Comparison of ENCODE assay signal across 1 cellular context in genomic region chr7:76316984-76317781, GRCh38.
A peak's percentile ranks its signal among the peaks of the same experiment; 100 is the strongest.
TF ChIP-seq lines count a peak whose summit lies in the region.

No MANE protein-coding gene starts in this region.

TF ChIP-seq in K562, 482 proteins besides CTCF, POLR2A, EP300 and RAD21 (continued from another document):
- TF ChIP-seq ZBTB9 (CRISPR knock-in tag; IDR thresholded peaks at IDR 0.05) (0 out of 2 replicates have a peak, but pooled peaks have one; percentile 48), KDM1A (IDR thresholded peaks at IDR 0.05) (0 out of 4 replicates have a peak, but pooled peaks of 1 of the 2 experiments have one; percentile 43), RBM34 (IDR thresholded peaks at IDR 0.05; ENCODE audit: borderline replicate concordance, insufficient read depth, low read length) (no peak), CC2D1A (IDR thresholded peaks at IDR 0.05) (0 out of 2 replicates have a peak, but pooled peaks have one; percentile 5), ZBED1 (IDR thresholded peaks at IDR 0.05) (no peak), NR2F6 (CRISPR knock-in tag; IDR thresholded peaks at IDR 0.05) (0 out of 2 replicates have a peak, but pooled peaks have one; percentile 9), RREB1 (CRISPR knock-in tag; IDR thresholded peaks at IDR 0.05) (0 out of 2 replicates have a peak, but pooled peaks have one; percentile 24), HIVEP1 (CRISPR knock-in tag; IDR thresholded peaks at IDR 0.05) (no peak), SMARCA5 (IDR thresholded peaks at IDR 0.05) (no peak), KDM4B (IDR thresholded peaks at IDR 0.05; ENCODE audit: borderline replicate concordance in 2 of 2, low read depth in 1 of 2) (peak in 1 of 2 experiments; percentile 37; a peak in 1 of 4 replicates), NFIC (IDR thresholded peaks at IDR 0.05) (peak; percentile 40; the same call in 1 of the 2 replicates), SMAD4 (CRISPR knock-in tag; conservative IDR thresholded peaks at IDR 0.05) (0 out of 2 replicates have a peak, but pooled peaks have one; percentile 2), KAT2B (IDR thresholded peaks at IDR 0.05; ENCODE audit: low read depth, low read length) (no peak), PHF8 (IDR thresholded peaks at IDR 0.05; ENCODE audit: borderline replicate concordance, low read length) (no peak), NR4A1 (CRISPR knock-in tag; IDR thresholded peaks at IDR 0.05) (no peak), NR4A1 (tag; IDR thresholded peaks at IDR 0.05) (no peak), RBM22 (IDR thresholded peaks at IDR 0.05; ENCODE audit: low read depth, low read length, poor library complexity, severe bottlenecking) (no peak), RB1 (IDR thresholded peaks at IDR 0.05; ENCODE audit: low read depth) (no peak)
